ENCODE assay signal across 8 cellular contexts in genomic region chr6:166382500-166382932, GRCh38. TPM values are rescaled to one million over a fixed set of nuclear protein-coding genes. Genes with fewer than 3 reads are reported as not detected.
DNase-seq lines count a peak whose midpoint lies in the region; ATAC-seq and TF ChIP-seq lines count a peak whose summit lies in the region.

No MANE protein-coding gene starts in this region.

- TF ChIP-seq CTCF in mesothelial cell of epicardium (IDR thresholded peaks at IDR 0.05; ENCODE audit: unreplicated experiment), result no peak

- H3K4me1 Mint-ChIP-seq in activated CD8-positive, alpha-beta memory T cell treated with anti-CD3 and anti-CD28 coated beads, Interleukin-2, amount 10 ng/mL, durations not matched to agents 7 days and 5 days, result peaks cover 15% of the 10 kb centered on the region
- H3K4me1 Mint-ChIP-seq in IgD-negative memory B cell (peaks cover 6 to 14% (median 12%) of the 10 kb centered on the region in 3 donors), mesothelial cell of epicardium (peaks cover 15% of the 10 kb centered on the region)
- H3K4me1 Mint-ChIP-seq in central memory CD8-positive, alpha-beta T cell, result peaks cover 13% of the 10 kb centered on the region

- H3K27me3 Mint-ChIP-seq in activated CD8-positive, alpha-beta memory T cell treated with anti-CD3 and anti-CD28 coated beads, Interleukin-2, amount 10 ng/mL, durations not matched to agents 7 days and 5 days, result no peaks in the 10 kb centered on the region
- H3K27me3 Mint-ChIP-seq in IgD-negative memory B cell (no peaks in the 10 kb centered on the region), mesothelial cell of epicardium (ENCODE audit: low read depth) (no peaks in the 10 kb centered on the region)
- no peaks in the 10 kb centered on the region for H3K27me3 Mint-ChIP-seq in central memory CD8-positive, alpha-beta T cell

- no peak for DNase-seq in activated CD8-positive, alpha-beta memory T cell treated with anti-CD3 and anti-CD28 coated beads, Interleukin-2, amount 10 ng/mL, durations not matched to agents 7 days and 5 days
- no peak for DNase-seq in activated CD8-positive, alpha-beta memory T cell treated with anti-CD3 and anti-CD28 coated beads for 24 hours
- peak in 1 of 2 donors; percentile 35 for DNase-seq in central memory CD8-positive, alpha-beta T cell (ENCODE audit: low spot score in 2 of 2)
- DNase-seq in mesothelial cell of epicardium (ENCODE audit: low spot score in 2 of 2, unreplicated experiment in 2 of 2) (no peak), mucosa of gallbladder (ENCODE audit: low spot score) (no peak)
- no peak for DNase-seq in activated CD4-positive, CD25-positive, alpha-beta regulatory T cell (lab: John Stamatoyannopoulos, UW)
- DNase-seq in activated effector memory CD4-positive, alpha-beta T cell treated with Interleukin-2 at 50 U/mL for 16 hours, result no peak

- no peaks in the 10 kb centered on the region for H3K36me3 Mint-ChIP-seq in activated CD8-positive, alpha-beta memory T cell treated with anti-CD3 and anti-CD28 coated beads, Interleukin-2, amount 10 ng/mL, durations not matched to agents 7 days and 5 days
- H3K36me3 Mint-ChIP-seq in IgD-negative memory B cell (no peaks in the 10 kb centered on the region), mesothelial cell of epicardium (no peaks in the 10 kb centered on the region)
- H3K36me3 Mint-ChIP-seq in central memory CD8-positive, alpha-beta T cell (ENCODE audit: insufficient read depth), result peaks cover 8% of the 10 kb centered on the region

- peak overlapping the region; percentile 83 for H3K27ac Mint-ChIP-seq in activated CD8-positive, alpha-beta memory T cell treated with anti-CD3 and anti-CD28 coated beads, Interleukin-2, amount 10 ng/mL, durations not matched to agents 7 days and 5 days
- peak overlapping the region in 2 of 3 donors; percentile 89 to 99 for H3K27ac Mint-ChIP-seq in IgD-negative memory B cell
- H3K27ac Mint-ChIP-seq in central memory CD8-positive, alpha-beta T cell (ENCODE audit: low read depth), result peak overlapping the region; percentile 88
- peak overlapping the region; percentile 47 for H3K27ac Mint-ChIP-seq in mesothelial cell of epicardium

- H3K4me3 Mint-ChIP-seq in activated CD8-positive, alpha-beta memory T cell treated with anti-CD3 and anti-CD28 coated beads, Interleukin-2, amount 10 ng/mL, durations not matched to agents 7 days and 5 days, result peak overlapping the region; percentile 87
- H3K4me3 Mint-ChIP-seq in IgD-negative memory B cell (peak overlapping the region; percentile 91 to 100 (median 96)), mesothelial cell of epicardium (peak overlapping the region; percentile 79)
- H3K4me3 Mint-ChIP-seq in central memory CD8-positive, alpha-beta T cell, result peak overlapping the region; percentile 86

- H3K9me3 Mint-ChIP-seq in activated CD8-positive, alpha-beta memory T cell treated with anti-CD3 and anti-CD28 coated beads, Interleukin-2, amount 10 ng/mL, durations not matched to agents 7 days and 5 days (ENCODE audit: low read depth), result no peaks in the 10 kb centered on the region
- no peaks in the 10 kb centered on the region for H3K9me3 Mint-ChIP-seq in IgD-negative memory B cell
- H3K9me3 Mint-ChIP-seq in central memory CD8-positive, alpha-beta T cell, result no peaks in the 10 kb centered on the region
- H3K9me3 Mint-ChIP-seq in mesothelial cell of epicardium, result no peaks in the 10 kb centered on the region

- ATAC-seq in activated CD8-positive, alpha-beta memory T cell treated with anti-CD3 and anti-CD28 coated beads, Interleukin-2, amount 10 ng/mL, durations not matched to agents 7 days and 5 days, result no peak
- peak; percentile 7 for ATAC-seq in central memory CD8-positive, alpha-beta T cell (replicated peaks; ENCODE audit: extremely low read depth, poor library complexity, severe bottlenecking)

- CTCF ChIA-PET in activated CD8-positive, alpha-beta memory T cell treated with anti-CD3 and anti-CD28 coated beads, Interleukin-2, amount 10 ng/mL, durations not matched to agents 7 days and 5 days (lab: Charles Lee), result interaction anchor here (1.8 kb wide), 1 partner anchor 40 kb away, joined by 18 read pairs; the partner anchor contains the start of gene SFT2D1

RNA-seq across cellular contexts. Expression of gene MPC1, which starts 0.2 kb away (rescaled TPM):
- 10 to 100 TPM; 29.4 to 37.4 TPM for total RNA-seq in activated CD8-positive, alpha-beta memory T cell treated with anti-CD3 and anti-CD28 coated beads, Interleukin-2, amount 10 ng/mL, durations not matched to agents 7 days and 5 days
- polyA plus RNA-seq in IgD-negative memory B cell, result 38.6 TPM
- total RNA-seq in mesothelial cell of epicardium (12.4 to 14.3 TPM (median 12.7 TPM) in 3 replicates), mucosa of gallbladder (45.9 TPM)

RNA-seq across cellular contexts. Expression of gene SFT2D1, which starts 40.2 kb away (rescaled TPM):
- total RNA-seq in activated CD8-positive, alpha-beta memory T cell treated with anti-CD3 and anti-CD28 coated beads, Interleukin-2, amount 10 ng/mL, durations not matched to agents 7 days and 5 days, result 10 to 100 TPM; 35.6 to 40.0 TPM
- 64.2 TPM for polyA plus RNA-seq in IgD-negative memory B cell
- total RNA-seq in mesothelial cell of epicardium (26.0 to 26.8 TPM (median 26.6 TPM) in 3 replicates), mucosa of gallbladder (43.9 TPM)
